ENCODE assay signal across 10 cellular contexts in genomic region chr14:65846469-65846868, GRCh38.
DNase-seq lines count a peak whose midpoint lies in the region; ATAC-seq and TF ChIP-seq lines count a peak whose summit lies in the region.
"Had no signal": no experiment of that assay in that cellular context is flagged by ENCODE, and none has a peak within 500 bp of the region (broad histone marks: within the 10 kb centered on the region; RNA-seq: fewer than 3 reads in every experiment).

No MANE protein-coding gene starts in this region.

- peak overlapping the region; percentile 96 for H3K27ac ChIP-seq in KOPT-K1 (ENCODE audit: low read depth, low read length, poor library complexity, severe bottlenecking)
- peak overlapping the region; percentile 46 to 75 (median 59) for H3K27ac ChIP-seq in spleen

- WGBS in spleen, 5 donors = 63 to 81% (median 76%) methylated on average over 2 of the region's 2 CpGs

- intact Hi-C loops in activated T-helper 1 cell treated with anti-CD3 and anti-CD28 coated beads, Interleukin-12 subunit alpha, Interleukin-12 subunit beta, Interleukin-2, Interleukin-4 antibody, amounts not matched to agents 30 ng/mL and 10 ng/mL and 1 ng/mL, durations not matched to agents 14 hours and 24 hours and 36 hours (cut with micrococcal nuclease) = loop anchor here (2.0 to 5.0 kb wide), 7 partner anchors 14 to 744 kb away; partner anchors contain the start of gene MAX
- intact Hi-C loops in spleen (cut with DNase I; ENCODE audit: low total_unique reads) = no loop called here

- no peak for ATAC-seq in GM21360 (IDR thresholded peaks at IDR 0.05; ENCODE audit: unreplicated experiment)

- peaks cover 53% of the 10 kb centered on the region for H3K36me3 Mint-ChIP-seq in activated CD4-positive, alpha-beta T cell treated with anti-CD3 and anti-CD28 coated beads, Interleukin-2, amount 10 ng/mL, durations not matched to agents 7 days and 5 days (ENCODE audit: low read depth)
- peaks cover 6% of the 10 kb centered on the region for H3K36me3 Mint-ChIP-seq in activated T-helper 1 cell treated with anti-CD3 and anti-CD28 coated beads, Interleukin-12 subunit alpha, Interleukin-12 subunit beta, Interleukin-2, Interleukin-4 antibody, amounts not matched to agents 30 ng/mL and 10 ng/mL and 1 ng/mL, durations not matched to agents 14 hours and 24 hours and 36 hours (ENCODE audit: low read depth)

- peak; percentile 41 for DNase-seq in activated CD4-positive, alpha-beta T cell treated with anti-CD3 and anti-CD28 coated beads, Interleukin-2, amount 10 ng/mL, durations not matched to agents 7 days and 5 days
- DNase-seq in activated CD4-positive, alpha-beta T cell treated with anti-CD3 and anti-CD28 coated beads, Interleukin-2, amount 50 U/mL, for 1 hour = no peak
- peak; percentile 20 for DNase-seq in activated T-helper 1 cell treated with anti-CD3 and anti-CD28 coated beads, Interleukin-12 subunit alpha, Interleukin-12 subunit beta, Interleukin-2, Interleukin-4 antibody, amounts not matched to agents 30 ng/mL and 10 ng/mL and 1 ng/mL, durations not matched to agents 14 hours and 24 hours and 36 hours (ENCODE audit: low spot score)
- DNase-seq in spleen = no peak
- no peak for DNase-seq in HPDE6-E6E7 (ENCODE audit: extremely low spot score)
- DNase-seq in NCI-H2081 treated with DMSO at 0.1 percent for 48 hours (lab: John Stamatoyannopoulos, UW) = no peak

- no peak for TF ChIP-seq CTCF in spleen (IDR thresholded peaks at IDR 0.05 in 8 of 11, conservative IDR thresholded peaks at IDR 0.05 in 3 of 11)

- peaks cover 79% of the 10 kb centered on the region for H3K4me1 Mint-ChIP-seq in activated CD4-positive, alpha-beta T cell treated with anti-CD3 and anti-CD28 coated beads, Interleukin-2, amount 10 ng/mL, durations not matched to agents 7 days and 5 days
- H3K4me1 Mint-ChIP-seq in activated T-helper 1 cell treated with anti-CD3 and anti-CD28 coated beads, Interleukin-12 subunit alpha, Interleukin-12 subunit beta, Interleukin-2, Interleukin-4 antibody, amounts not matched to agents 30 ng/mL and 10 ng/mL and 1 ng/mL, durations not matched to agents 14 hours and 24 hours and 36 hours (ENCODE audit: low read depth) = peaks cover 77% of the 10 kb centered on the region

- no peaks in the 10 kb centered on the region for H3K36me3 ChIP-seq in KOPT-K1 (ENCODE audit: insufficient read depth, low read length)
- no peaks in the 10 kb centered on the region for H3K36me3 ChIP-seq in spleen
- H3K36me3 ChIP-seq: transverse colon had no signal

- POLR2A ChIA-PET in activated CD4-positive, alpha-beta T cell treated with anti-CD3 and anti-CD28 coated beads, Interleukin-2, amount 10 ng/mL, durations not matched to agents 7 days and 5 days (lab: Charles Lee) = interaction anchor here (0.6 kb wide), 2 partner anchors 129 to 413 kb away, joined by 3 read pairs; no protein-coding TSS in a partner anchor

- H3K27ac Mint-ChIP-seq in activated CD4-positive, alpha-beta T cell treated with anti-CD3 and anti-CD28 coated beads, Interleukin-2, amount 10 ng/mL, durations not matched to agents 7 days and 5 days = peak overlapping the region; percentile 92
- H3K27ac Mint-ChIP-seq in activated T-helper 1 cell treated with anti-CD3 and anti-CD28 coated beads, Interleukin-12 subunit alpha, Interleukin-12 subunit beta, Interleukin-2, Interleukin-4 antibody, amounts not matched to agents 30 ng/mL and 10 ng/mL and 1 ng/mL, durations not matched to agents 14 hours and 24 hours and 36 hours = peak overlapping the region; percentile 90
- H3K27ac Mint-ChIP-seq: dendritic cell treated with granulocyte-macrophage colony-stimulating factor and Interleukin-4, amounts not matched to agents 40 ng/mL and 50 ng/mL, for 4 days had no signal

- no peak for TF ChIP-seq POLR2A in spleen (IDR thresholded peaks at IDR 0.05)

- no peak overlapping the region for H3K4me3 ChIP-seq in spleen
- H3K4me3 ChIP-seq: transverse colon had no signal

- peaks cover 11% of the 10 kb centered on the region for H3K9me3 ChIP-seq in KOPT-K1 (ENCODE audit: insufficient read depth, low read length, poor library complexity, severe bottlenecking)
- no peaks in the 10 kb centered on the region for H3K9me3 ChIP-seq in spleen
- H3K9me3 ChIP-seq: transverse colon had no signal

- no peaks in the 10 kb centered on the region for H3K27me3 ChIP-seq in spleen (replicated peaks in 1 of 7)
- H3K27me3 ChIP-seq: transverse colon had no signal

- CTCF ChIA-PET in activated CD4-positive, alpha-beta T cell treated with anti-CD3 and anti-CD28 coated beads, Interleukin-2, amount 10 ng/mL, durations not matched to agents 7 days and 5 days (lab: Charles Lee) = interaction anchor here (0.5 to 2.0 kb wide), 7 partner anchors 10 to 1064 kb away, joined by 3 to 7 read pairs (median 4); no protein-coding TSS in a partner anchor

- H3K4me3 Mint-ChIP-seq in activated CD4-positive, alpha-beta T cell treated with anti-CD3 and anti-CD28 coated beads, Interleukin-2, amount 10 ng/mL, durations not matched to agents 7 days and 5 days = peak overlapping the region; percentile 40
- peak overlapping the region; percentile 37 for H3K4me3 Mint-ChIP-seq in activated T-helper 1 cell treated with anti-CD3 and anti-CD28 coated beads, Interleukin-12 subunit alpha, Interleukin-12 subunit beta, Interleukin-2, Interleukin-4 antibody, amounts not matched to agents 30 ng/mL and 10 ng/mL and 1 ng/mL, durations not matched to agents 14 hours and 24 hours and 36 hours
- H3K4me3 Mint-ChIP-seq: dendritic cell treated with granulocyte-macrophage colony-stimulating factor and Interleukin-4, amounts not matched to agents 40 ng/mL and 50 ng/mL, for 4 days had no signal

- no peaks in the 10 kb centered on the region for H3K27me3 Mint-ChIP-seq in activated CD4-positive, alpha-beta T cell treated with anti-CD3 and anti-CD28 coated beads, Interleukin-2, amount 10 ng/mL, durations not matched to agents 7 days and 5 days
- H3K27me3 Mint-ChIP-seq in activated T-helper 1 cell treated with anti-CD3 and anti-CD28 coated beads, Interleukin-12 subunit alpha, Interleukin-12 subunit beta, Interleukin-2, Interleukin-4 antibody, amounts not matched to agents 30 ng/mL and 10 ng/mL and 1 ng/mL, durations not matched to agents 14 hours and 24 hours and 36 hours (ENCODE audit: insufficient read depth) = no peaks in the 10 kb centered on the region
- H3K27me3 Mint-ChIP-seq: dendritic cell treated with granulocyte-macrophage colony-stimulating factor and Interleukin-4, amounts not matched to agents 40 ng/mL and 50 ng/mL, for 4 days had no signal

- H3K4me1 ChIP-seq in spleen = peaks cover 6 to 50% (median 23%) of the 10 kb centered on the region in 6 donors
- H3K4me1 ChIP-seq: transverse colon had no signal

- peaks cover 33% of the 10 kb centered on the region for H3K9me3 Mint-ChIP-seq in activated CD4-positive, alpha-beta T cell treated with anti-CD3 and anti-CD28 coated beads, Interleukin-2, amount 10 ng/mL, durations not matched to agents 7 days and 5 days
- peaks cover 3% of the 10 kb centered on the region for H3K9me3 Mint-ChIP-seq in activated T-helper 1 cell treated with anti-CD3 and anti-CD28 coated beads, Interleukin-12 subunit alpha, Interleukin-12 subunit beta, Interleukin-2, Interleukin-4 antibody, amounts not matched to agents 30 ng/mL and 10 ng/mL and 1 ng/mL, durations not matched to agents 14 hours and 24 hours and 36 hours
- H3K9me3 Mint-ChIP-seq: dendritic cell treated with granulocyte-macrophage colony-stimulating factor and Interleukin-4, amounts not matched to agents 40 ng/mL and 50 ng/mL, for 4 days had no signal

Comparison
In these comparisons a context has a peak if more than half of its experiments do, and no peak if none do; other contexts are left out.
1. DNase-seq: peak in activated CD4-positive, alpha-beta T cell treated with anti-CD3 and anti-CD28 coated beads, Interleukin-2, amount 10 ng/mL, durations not matched to agents 7 days and 5 days (single experiment) and activated T-helper 1 cell treated with anti-CD3 and anti-CD28 coated beads, Interleukin-12 subunit alpha, Interleukin-12 subunit beta, Interleukin-2, Interleukin-4 antibody, amounts not matched to agents 30 ng/mL and 10 ng/mL and 1 ng/mL, durations not matched to agents 14 hours and 24 hours and 36 hours (single experiment); none in activated CD4-positive, alpha-beta T cell treated with anti-CD3 and anti-CD28 coated beads, Interleukin-2, amount 50 U/mL, for 1 hour (single experiment), spleen (single experiment), HPDE6-E6E7 (single experiment) and NCI-H2081 treated with DMSO at 0.1 percent for 48 hours (single experiment).